21 cellular contexts compared by ENCODE assay signal in genomic region chr19:16722591-16722990, GRCh38. TPM values are rescaled to one million over a fixed set of nuclear protein-coding genes. Genes with fewer than 3 reads are reported as not detected.
DNase-seq lines count a peak whose midpoint lies in the region; ATAC-seq, FAIRE-seq and TF ChIP-seq lines count a peak whose summit lies in the region.
"Had no signal": no experiment of that assay in that cellular context is flagged by ENCODE, and none has a peak within 500 bp of the region (broad histone marks: within the 10 kb centered on the region; RNA-seq: fewer than 3 reads in every experiment).

No MANE protein-coding gene starts in this region.

- H3K9me3 ChIP-seq in K562 (replicated peaks; ENCODE audit: control insufficient read depth, insufficient read depth, low read depth, low read length): no peaks in the 10 kb centered on the region
- H3K9me3 ChIP-seq in psoas muscle: no peaks in the 10 kb centered on the region
- H3K9me3 ChIP-seq: BE2C, HAP-1 had no signal

- no peak overlapping the region for H3K56ac ChIP-seq in mesendoderm (ENCODE audit: low read length)

- no peaks in the 10 kb centered on the region for H3K9me1 ChIP-seq in K562 (ENCODE audit: control insufficient read depth, insufficient read depth, low read length)

- H3K27ac ChIP-seq in RWPE1: peak overlapping the region; percentile 100
- no peak overlapping the region for H3K27ac ChIP-seq in K562 (ENCODE audit: extremely low read depth, low read depth, low read length)
- H3K27ac ChIP-seq in mesendoderm (ENCODE audit: low read depth, low read length): no peak overlapping the region
- no peak overlapping the region for H3K27ac ChIP-seq in psoas muscle
- H3K27ac ChIP-seq: GM23248 had no signal

- no peak overlapping the region for H3K4me3 Mint-ChIP-seq in IgD-negative memory B cell
- no peak overlapping the region for H3K4me3 Mint-ChIP-seq in stimulated activated memory B cell treated with anti-CD40 and anti-IgM and Interleukin-4, amounts not matched to agents 10 μg/mL and 1 μg/mL and 100 μg/mL, for 72 hours
- H3K4me3 Mint-ChIP-seq: CD4-positive, CD25-positive, alpha-beta regulatory T cell; CD8-positive, alpha-beta memory T cell had no signal

- H3K36me3 Mint-ChIP-seq in IgD-negative memory B cell: peaks cover 2% of the 10 kb centered on the region
- H3K36me3 Mint-ChIP-seq in stimulated activated memory B cell treated with anti-CD40 and anti-IgM and Interleukin-4, amounts not matched to agents 10 μg/mL and 1 μg/mL and 100 μg/mL, for 72 hours: no peaks in the 10 kb centered on the region
- H3K36me3 Mint-ChIP-seq: CD4-positive, CD25-positive, alpha-beta regulatory T cell had no signal

- H2AK5ac ChIP-seq in mesendoderm (ENCODE audit: low read length): no peak overlapping the region

- no peak overlapping the region for H2BK15ac ChIP-seq in mesendoderm (replicated peaks; ENCODE audit: low read depth)

- H4K8ac ChIP-seq in mesendoderm (ENCODE audit: low read depth, low read length): no peak overlapping the region

- H3K27me3 ChIP-seq in K562 (ENCODE audit: control insufficient read depth in 2 of 2, insufficient read depth in 2 of 2, low read length in 2 of 2) (peaks cover 3 to 12% of the 10 kb centered on the region in 2 experiments; a peak in 4 of 5 replicates), mesendoderm (ENCODE audit: insufficient read depth, low read length, poor library complexity) (no peaks in the 10 kb centered on the region), psoas muscle (ENCODE audit: insufficient read depth in 3 of 3, low read length in 2 of 3) (no peaks in the 10 kb centered on the region)
- H3K27me3 ChIP-seq: BE2C had no signal

- H4K5ac ChIP-seq in mesendoderm (ENCODE audit: low read length): no peak overlapping the region

- H3K4me1 ChIP-seq in K562 (replicated peaks in 1 of 2; ENCODE audit: control insufficient read depth in 2 of 2, insufficient read depth in 2 of 2, low read length in 2 of 2): peaks cover 0 to 5% of the 10 kb centered on the region in 2 experiments; a peak in 2 of 5 replicates
- H3K4me1 ChIP-seq in mesendoderm (ENCODE audit: control insufficient read depth, low read depth, low read length): no peaks in the 10 kb centered on the region
- no peaks in the 10 kb centered on the region for H3K4me1 ChIP-seq in psoas muscle
- H3K4me1 ChIP-seq: BE2C, HAP-1 had no signal

- H3K9ac ChIP-seq in K562 (ENCODE audit: insufficient read depth in 1 of 2, low read depth in 2 of 2, low read length in 2 of 2) (no peak overlapping the region), mesendoderm (ENCODE audit: low read length) (no peak overlapping the region)
- H3K9ac ChIP-seq: GM23248 had no signal

- H3K79me2 ChIP-seq in K562 (ENCODE audit: control insufficient read depth, insufficient read depth, low read length) (no peaks in the 10 kb centered on the region), mesendoderm (ENCODE audit: control insufficient read depth, insufficient read depth, low read length) (no peaks in the 10 kb centered on the region)

- no peak for TF ChIP-seq EP300 in K562 (IDR thresholded peaks at IDR 0.05; ENCODE audit: low read length)

- peaks cover 0 to 9% (median 0%) of the 10 kb centered on the region in 3 donors for H3K9me3 Mint-ChIP-seq in IgD-negative memory B cell
- peaks cover 3% of the 10 kb centered on the region for H3K9me3 Mint-ChIP-seq in stimulated activated memory B cell treated with anti-CD40 and anti-IgM and Interleukin-4, amounts not matched to agents 10 μg/mL and 1 μg/mL and 100 μg/mL, for 72 hours
- H3K9me3 Mint-ChIP-seq: CD8-positive, alpha-beta memory T cell had no signal

- no peak for ATAC-seq in K562
- ATAC-seq in stimulated activated memory B cell treated with anti-CD40 and anti-IgM and Interleukin-4, amounts not matched to agents 10 μg/mL and 1 μg/mL and 100 μg/mL, for 72 hours: no peak
- ATAC-seq in psoas muscle: no peak

- H3K23ac ChIP-seq in mesendoderm (ENCODE audit: low read length): no peak overlapping the region

- CTCF ChIA-PET in RWPE1 (lab: Yijun Ruan, JAX) (interaction anchor here (0.6 kb wide), 1 partner anchor 33 kb away, joined by 3 read pairs; no protein-coding TSS in a partner anchor), K562 (lab: Yijun Ruan, JAX; ENCODE audit: low intra/inter-chr PET ratio) (no interaction called here)

- H2BK120ac ChIP-seq in mesendoderm (ENCODE audit: low read depth, low read length): no peak overlapping the region

- in situ Hi-C loops in K562 (cut with MboI): no loop called here

- peaks cover 13 to 28% (median 23%) of the 10 kb centered on the region in 3 donors for H3K4me1 Mint-ChIP-seq in IgD-negative memory B cell
- peaks cover 19% of the 10 kb centered on the region for H3K4me1 Mint-ChIP-seq in stimulated activated memory B cell treated with anti-CD40 and anti-IgM and Interleukin-4, amounts not matched to agents 10 μg/mL and 1 μg/mL and 100 μg/mL, for 72 hours

- BruUV-seq in K562 (replicated peaks; lab: Mats Ljungman, UMichigan): no TSS peak

- H3K4me3 ChIP-seq in K562 (no peak overlapping the region), mesendoderm (ENCODE audit: low read length) (no peak overlapping the region), psoas muscle (no peak overlapping the region)
- H3K4me3 ChIP-seq: GM23248, HAP-1 had no signal

- intact Hi-C loops in K562 (cut with micrococcal nuclease) (no loop called here), psoas muscle (cut with DNase I) (no loop called here)

- no peaks in the 10 kb centered on the region for H3K79me1 ChIP-seq in mesendoderm (ENCODE audit: low read length)

- WGBS in K562 (ENCODE audit: insufficient coverage, low coverage, missing lambda C conversion rate): 13% methylated on average over 3 of the region's 3 CpGs
- no CpG with 5 or more reads among the region's 3 CpGs for WGBS in mesendoderm (ENCODE audit: extremely low coverage, insufficient coverage, low lambda C conversion rate)
- WGBS in psoas muscle, 3 donors: 59 to 69% (median 67%) methylated on average over 3 of the region's 3 CpGs

- H3K4ac ChIP-seq in mesendoderm (ENCODE audit: low read depth, low read length): no peak overlapping the region

- TF ChIP-seq POLR2A in K562 (conservative IDR thresholded peaks at IDR 0.05): no peak

- H3K27me3 Mint-ChIP-seq in IgD-negative memory B cell: no peaks in the 10 kb centered on the region
- H3K27me3 Mint-ChIP-seq in stimulated activated memory B cell treated with anti-CD40 and anti-IgM and Interleukin-4, amounts not matched to agents 10 μg/mL and 1 μg/mL and 100 μg/mL, for 72 hours: no peaks in the 10 kb centered on the region
- H3K27me3 Mint-ChIP-seq: CD4-positive, CD25-positive, alpha-beta regulatory T cell had no signal

- TF ChIP-seq CTCF in RWPE1 (conservative IDR thresholded peaks at IDR 0.05; ENCODE audit: low read depth) (no peak), K562 (IDR thresholded peaks at IDR 0.05 in 2 of 3, conservative IDR thresholded peaks at IDR 0.05 in 1 of 3; ENCODE audit: insufficient read depth in 2 of 3, low read depth in 1 of 3, low read length in 3 of 3) (no peak), psoas muscle (IDR thresholded peaks at IDR 0.05) (no peak)

- H3K36me3 ChIP-seq in K562 (ENCODE audit: control insufficient read depth, insufficient read depth, low read length): no peaks in the 10 kb centered on the region
- no peaks in the 10 kb centered on the region for H3K36me3 ChIP-seq in mesendoderm (ENCODE audit: control insufficient read depth, insufficient read depth, low read length)
- no peaks in the 10 kb centered on the region for H3K36me3 ChIP-seq in psoas muscle (ENCODE audit: insufficient read depth in 1 of 2, low read depth in 1 of 2)
- H3K36me3 ChIP-seq: BE2C, HAP-1 had no signal

- no peak overlapping the region for H2BK5ac ChIP-seq in mesendoderm (ENCODE audit: low read length)

- no peak overlapping the region for H2AFZ ChIP-seq in K562 (ENCODE audit: low read depth, low read length)
- H2AFZ ChIP-seq: GM23248 had no signal

- H4K20me1 ChIP-seq in K562 (replicated peaks; ENCODE audit: control insufficient read depth, insufficient read depth, low read length): no peaks in the 10 kb centered on the region

- no peak overlapping the region for H3K4me2 ChIP-seq in K562 (ENCODE audit: insufficient read depth, low read length)
- no peak overlapping the region for H3K4me2 ChIP-seq in mesendoderm (ENCODE audit: low read length)

- DNase-seq in RWPE1 (ENCODE audit: low spot score): no peak
- DNase-seq in K562 (ENCODE audit: extremely low read depth in 1 of 4, low spot score in 3 of 4): no peak
- no peak for DNase-seq in activated naive CD4-positive, alpha-beta T cell treated with Interleukin-2 at 50 U/mL for 16 hours
- DNase-seq in mesendoderm: no peak
- no peak for DNase-seq in psoas muscle
- DNase-seq: BE2C; C1 segment of cervical spinal cord; CD4-positive, CD25-positive, alpha-beta regulatory T cell; CD8-positive, alpha-beta memory T cell; COR-L47; DMS 273 treated with DMSO at 0.1 percent for 48 hours; DMS53; DND-41; EL; GM23248 had no signal

- POLR2A ChIA-PET in RWPE1 (lab: Yijun Ruan, JAX; ENCODE audit: low non-redundant PET): no interaction called here
- POLR2A ChIA-PET in K562 (lab: Yijun Ruan, JAX): interaction anchor here (0.5 to 1.2 kb wide), 6 partner anchors 17 to 580 kb away, joined by 3 to 4 read pairs (median 3); no protein-coding TSS in a partner anchor

- no peak for TF ChIP-seq RAD21 in K562 (CRISPR knock-in tag; conservative IDR thresholded peaks at IDR 0.05 in 1 of 2, IDR thresholded peaks at IDR 0.05 in 1 of 2)

- H3K27ac Mint-ChIP-seq in IgD-negative memory B cell: peak overlapping the region in 2 of 3 donors; percentile 7 to 67
- peak overlapping the region; percentile 24 for H3K27ac Mint-ChIP-seq in stimulated activated memory B cell treated with anti-CD40 and anti-IgM and Interleukin-4, amounts not matched to agents 10 μg/mL and 1 μg/mL and 100 μg/mL, for 72 hours
- H3K27ac Mint-ChIP-seq: CD8-positive, alpha-beta memory T cell had no signal

- no peak for FAIRE-seq in K562 (lab: Jason Lieb, UNC)
- FAIRE-seq: GM12892, GM18507 had no signal

- no peak overlapping the region for H3K18ac ChIP-seq in mesendoderm (ENCODE audit: low read length)

RNA-seq across cellular contexts. Expression of gene NWD1, which starts 2.9 kb away (rescaled TPM):
- polyA plus RNA-seq in IgD-negative memory B cell (not detected), K562 (2011; rRNA removed) (not detected in 2 replicates), K562 (2014; fragmentation: Illumina TruSeq; extraction: Trizol) (not detected in 2 replicates), K562 (2014; fragmentation: Nextera tagmentation; extraction: Ambion mirVana) (not detected), K562 (2014; rRNA removed) (under 0.01 TPM in 1 of 2 replicates, not detected in the other), psoas muscle (under 1 TPM in 2 of 3 donors, not detected in 1; 0.01 to 0.03 TPM)
- 0.02 TPM in 1 of 2 replicates, not detected in the other for total RNA-seq in K562 (2011; cell fraction: chromatin; rRNA removed; ENCODE audit: low replicate concordance)
- under 0.01 TPM in 1 of 2 replicates, not detected in the other for total RNA-seq in K562 (2011; cell fraction: nucleolus; rRNA removed)
- not detected in 2 replicates for total RNA-seq in K562 (2011; cell fraction: nucleoplasm; rRNA removed)
- total RNA-seq in K562 (2014; rRNA removed) (not detected in 2 replicates), K562 (2014; rRNA removed; fragmentation: Illumina TruSeq; extraction: Trizol) (under 0.01 TPM in 1 of 2 replicates, not detected in the other), K562 (2015; rRNA removed; fragmentation: Illumina TruSeq; extraction: Trizol) (not detected in 2 replicates), K562 (2021) (not detected in 2 replicates), psoas muscle (under 1 TPM in 2 of 4 donors, not detected in 2; 0.08 to 0.13 TPM)
- not detected in 2 replicates for polyA plus RNA-seq in K562 (2011; cell fraction: cytosol; rRNA removed)
- not detected in 2 replicates for polyA plus RNA-seq in K562 (2011; cell fraction: nucleus; rRNA removed)
- 0.01 and 0.03 TPM in 2 replicates for polyA plus RNA-seq in K562 (2012)
- polyA minus RNA-seq in K562 (2011; rRNA and poly(A)+ RNA removed): not detected in 2 replicates
- not detected in 2 replicates for polyA minus RNA-seq in K562 (2011; cell fraction: cytosol; rRNA and poly(A)+ RNA removed)
- polyA minus RNA-seq in K562 (2011; cell fraction: nucleus; rRNA and poly(A)+ RNA removed): not detected in 2 replicates
- not detected for polyA plus RNA-seq in mesendoderm (2013, experiment 1 of 2)
- under 0.01 TPM for polyA plus RNA-seq in mesendoderm (2013, experiment 2 of 2)
- total RNA-seq: CD4-positive, CD25-positive, alpha-beta regulatory T cell; CD8-positive, alpha-beta memory T cell; G401; GM23248 had no signal
- polyA plus RNA-seq: CD4-positive, CD25-positive, alpha-beta regulatory T cell; CD8-positive, alpha-beta memory T cell; GM23248 had no signal
